Comparison of ENCODE assay signal across 18 cellular contexts in the genomic region with DNA sequence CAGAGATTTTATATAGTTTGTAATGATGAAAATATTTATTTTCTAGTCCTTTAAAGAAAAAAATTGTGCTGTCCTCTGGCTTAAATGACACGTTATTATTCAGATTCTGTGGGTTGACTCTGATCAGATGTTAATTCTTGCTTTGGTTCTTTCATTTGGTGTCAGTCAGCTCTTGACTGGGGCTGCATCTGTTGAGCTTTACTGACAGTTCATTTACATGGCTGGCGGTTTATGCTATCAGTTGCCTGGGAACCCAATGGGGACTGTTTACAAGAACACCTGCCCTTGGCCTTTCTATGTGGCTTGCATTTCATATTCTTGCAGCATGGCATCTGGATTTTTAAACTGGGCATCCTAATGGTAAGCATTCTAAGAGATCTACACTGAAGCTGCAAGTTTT.
DNase-seq lines count a peak whose midpoint lies in the region; TF ChIP-seq lines count a peak whose summit lies in the region.
"Had no signal": no experiment of that assay in that cellular context is flagged by ENCODE, and none has a peak within 500 bp of the region (broad histone marks: within the 10 kb centered on the region; RNA-seq: fewer than 3 reads in every experiment).

No MANE protein-coding gene starts in this region.

- TF ChIP-seq EP300 in neural cell (conservative IDR thresholded peaks at IDR 0.05; ENCODE audit: poor library complexity, severe bottlenecking): peak; percentile 88

- H3F3A ChIP-seq in neural cell (ENCODE audit: insufficient read depth, low read length, poor library complexity, severe bottlenecking): no peaks in the 10 kb centered on the region

- TF ChIP-seq RAD21 in neural cell (conservative IDR thresholded peaks at IDR 0.05): no peak

- no peak overlapping the region for H3K9ac ChIP-seq in neural cell (ENCODE audit: low read length)
- H3K9ac ChIP-seq: BLaER1, GM23248 had no signal

- H3K4me3 ChIP-seq in neural cell (ENCODE audit: low read length): no peak overlapping the region
- H3K4me3 ChIP-seq: BLaER1, GM23248 had no signal

- no peaks in the 10 kb centered on the region for H4K20me1 ChIP-seq in neural cell (ENCODE audit: insufficient read depth)
- H4K20me1 ChIP-seq: BLaER1 had no signal

- peak overlapping the region; percentile 65 for H3K27ac ChIP-seq in neural cell (ENCODE audit: low read length)
- H3K27ac ChIP-seq: BLaER1, GM23248, HL-60 had no signal

- H2AFZ ChIP-seq in neural cell (ENCODE audit: low read depth, low read length): no peak overlapping the region
- H2AFZ ChIP-seq: GM23248 had no signal

- TF ChIP-seq CTCF in neural cell (IDR thresholded peaks at IDR 0.05; ENCODE audit: poor library complexity, severe bottlenecking): no peak

- H3K9me2 ChIP-seq in neural cell (ENCODE audit: insufficient read depth, low read length): no peaks in the 10 kb centered on the region

- H3K9me3 ChIP-seq in neural cell (ENCODE audit: low read length): no peaks in the 10 kb centered on the region
- H3K9me3 ChIP-seq: BLaER1, Caco-2 had no signal

- H3K36me3 ChIP-seq in neural cell (ENCODE audit: insufficient read depth, low read length): no peaks in the 10 kb centered on the region
- H3K36me3 ChIP-seq: BLaER1 had no signal

- peak; percentile 2 for DNase-seq in DMS53 (lab: John Stamatoyannopoulos, UW)
- DNase-seq in DMS53 treated with DMSO at 0.1 percent for 48 hours (lab: John Stamatoyannopoulos, UW; ENCODE audit: unreplicated experiment): no peak
- peak; percentile 18 for DNase-seq in NCI-H748 (lab: John Stamatoyannopoulos, UW; ENCODE audit: unreplicated experiment)
- DNase-seq in NCI-H748 treated with DMSO at 0.1 percent for 48 hours (lab: John Stamatoyannopoulos, UW): no peak
- DNase-seq in NCI-H526 (lab: John Stamatoyannopoulos, UW): peak; percentile 88 to 91
- DNase-seq in SIG-M5 (lab: John Stamatoyannopoulos, UW): no peak
- DNase-seq in activated CD4-positive, alpha-beta T cell treated with anti-CD3 and anti-CD28 coated beads, Interleukin-2, amount 50 U/mL, for 48 hours: no peak
- DNase-seq: 8988T; AML-193; Caco-2; CD8-positive, alpha-beta memory T cell; DMS79 treated with DMSO at 0.1 percent for 48 hours; EL; GM23248; H7 had no signal

- H3K27me3 ChIP-seq in neural cell (ENCODE audit: insufficient read depth, low read depth, low read length): no peaks in the 10 kb centered on the region
- H3K27me3 ChIP-seq: BLaER1 had no signal

- H3K4me2 ChIP-seq in neural cell (ENCODE audit: low read length): no peak overlapping the region
- H3K4me2 ChIP-seq: BLaER1 had no signal

- H3K79me2 ChIP-seq in neural cell (replicated peaks; ENCODE audit: insufficient read depth, low read length): no peaks in the 10 kb centered on the region

TF ChIP-seq in neural cell, 6 proteins besides CTCF, POLR2A, EP300 and RAD21:
- TF ChIP-seq MXI1 (conservative IDR thresholded peaks at IDR 0.05; ENCODE audit: poor library complexity, severe bottlenecking): no peak
- TF ChIP-seq, protein P1, sequence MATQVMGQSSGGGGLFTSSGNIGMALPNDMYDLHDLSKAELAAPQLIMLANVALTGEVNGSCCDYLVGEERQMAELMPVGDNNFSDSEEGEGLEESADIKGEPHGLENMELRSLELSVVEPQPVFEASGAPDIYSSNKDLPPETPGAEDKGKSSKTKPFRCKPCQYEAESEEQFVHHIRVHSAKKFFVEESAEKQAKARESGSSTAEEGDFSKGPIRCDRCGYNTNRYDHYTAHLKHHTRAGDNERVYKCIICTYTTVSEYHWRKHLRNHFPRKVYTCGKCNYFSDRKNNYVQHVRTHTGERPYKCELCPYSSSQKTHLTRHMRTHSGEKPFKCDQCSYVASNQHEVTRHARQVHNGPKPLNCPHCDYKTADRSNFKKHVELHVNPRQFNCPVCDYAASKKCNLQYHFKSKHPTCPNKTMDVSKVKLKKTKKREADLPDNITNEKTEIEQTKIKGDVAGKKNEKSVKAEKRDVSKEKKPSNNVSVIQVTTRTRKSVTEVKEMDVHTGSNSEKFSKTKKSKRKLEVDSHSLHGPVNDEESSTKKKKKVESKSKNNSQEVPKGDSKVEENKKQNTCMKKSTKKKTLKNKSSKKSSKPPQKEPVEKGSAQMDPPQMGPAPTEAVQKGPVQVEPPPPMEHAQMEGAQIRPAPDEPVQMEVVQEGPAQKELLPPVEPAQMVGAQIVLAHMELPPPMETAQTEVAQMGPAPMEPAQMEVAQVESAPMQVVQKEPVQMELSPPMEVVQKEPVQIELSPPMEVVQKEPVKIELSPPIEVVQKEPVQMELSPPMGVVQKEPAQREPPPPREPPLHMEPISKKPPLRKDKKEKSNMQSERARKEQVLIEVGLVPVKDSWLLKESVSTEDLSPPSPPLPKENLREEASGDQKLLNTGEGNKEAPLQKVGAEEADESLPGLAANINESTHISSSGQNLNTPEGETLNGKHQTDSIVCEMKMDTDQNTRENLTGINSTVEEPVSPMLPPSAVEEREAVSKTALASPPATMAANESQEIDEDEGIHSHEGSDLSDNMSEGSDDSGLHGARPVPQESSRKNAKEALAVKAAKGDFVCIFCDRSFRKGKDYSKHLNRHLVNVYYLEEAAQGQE (IDR thresholded peaks at IDR 0.05; ENCODE audit: borderline replicate concordance): no peak
- TF ChIP-seq POLR2AphosphoS5 (IDR thresholded peaks at IDR 0.05): peak; percentile 53

Comparison
In these comparisons a context has a peak if more than half of its experiments do, and no peak if none do; other contexts are left out.
1. DNase-seq: peak in DMS53 (single experiment), NCI-H748 (single experiment) and NCI-H526 (2 of 2); none in DMS53 treated with DMSO at 0.1 percent for 48 hours (single experiment), NCI-H748 treated with DMSO at 0.1 percent for 48 hours (single experiment), SIG-M5 (single experiment) and activated CD4-positive, alpha-beta T cell treated with anti-CD3 and anti-CD28 coated beads, Interleukin-2, amount 50 U/mL, for 48 hours (0 of 2).